8 cellular contexts compared by ENCODE assay signal in the genomic region with DNA sequence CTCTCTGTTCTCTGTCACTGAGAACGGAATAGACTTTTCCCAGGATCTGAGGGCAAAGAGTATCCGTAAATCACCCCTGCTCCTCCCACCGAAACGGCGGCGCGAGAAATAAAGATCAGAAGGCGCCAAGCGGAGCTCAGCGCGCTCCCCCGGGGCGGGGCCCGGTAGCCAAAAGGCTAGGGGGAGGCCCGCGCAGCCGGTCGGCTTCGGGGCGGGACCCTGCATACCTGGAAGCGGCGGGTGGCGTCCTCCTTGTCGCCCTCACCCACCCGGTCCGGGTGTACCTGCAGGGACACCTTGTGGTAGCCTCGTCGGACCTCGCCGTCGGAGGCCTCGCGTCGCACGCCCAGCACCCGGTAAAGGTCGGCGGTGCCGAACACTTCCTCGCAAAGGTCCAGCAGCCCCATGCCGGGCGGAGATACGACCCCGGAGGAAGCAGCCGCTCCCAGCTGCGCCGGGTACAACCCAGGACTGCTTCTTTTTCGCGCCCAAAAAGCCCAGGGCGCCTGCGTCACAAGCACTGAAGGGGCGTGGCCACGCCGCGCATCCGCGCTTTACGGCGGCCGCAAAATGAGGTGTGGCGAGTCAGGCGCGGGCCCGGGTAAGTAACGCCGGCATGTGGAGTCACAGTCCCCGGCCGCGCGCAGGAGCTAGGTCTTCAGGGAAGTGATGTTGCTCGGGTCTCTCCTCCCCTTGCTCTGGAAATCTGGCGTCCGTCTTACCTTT. TPM values are rescaled to one million over a fixed set of nuclear protein-coding genes. Genes with fewer than 3 reads are reported as not detected.
DNase-seq lines count a peak whose midpoint lies in the region; ATAC-seq and TF ChIP-seq lines count a peak whose summit lies in the region.

A gene with protein sequence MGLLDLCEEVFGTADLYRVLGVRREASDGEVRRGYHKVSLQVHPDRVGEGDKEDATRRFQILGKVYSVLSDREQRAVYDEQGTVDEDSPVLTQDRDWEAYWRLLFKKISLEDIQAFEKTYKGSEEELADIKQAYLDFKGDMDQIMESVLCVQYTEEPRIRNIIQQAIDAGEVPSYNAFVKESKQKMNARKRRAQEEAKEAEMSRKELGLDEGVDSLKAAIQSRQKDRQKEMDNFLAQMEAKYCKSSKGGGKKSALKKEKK (minus strand): TSS at position 473 of the 726 bp plus-strand sequence. CDS start 66 bp downstream, at position 407.

- H3K9me3 ChIP-seq in BLaER1: no peaks in the 10 kb centered on the region

- H3K27ac Mint-ChIP-seq in activated CD4-positive, alpha-beta T cell treated with anti-CD3 and anti-CD28 coated beads, Interleukin-2, amount 10 ng/mL, durations not matched to agents 24 days and 14 days: peak within 1 kb of the TSS; percentile 97

- no peaks in the 10 kb centered on the region for H3K27me3 Mint-ChIP-seq in activated CD4-positive, alpha-beta T cell treated with anti-CD3 and anti-CD28 coated beads, Interleukin-2, amount 10 ng/mL, durations not matched to agents 24 days and 14 days

- intact Hi-C loops in activated CD4-positive, alpha-beta T cell treated with anti-CD3 and anti-CD28 coated beads, Interleukin-2, amount 10 ng/mL, durations not matched to agents 24 days and 14 days (cut with micrococcal nuclease): loop anchor here (1.0 to 10.0 kb wide), 5 partner anchors 116 to 622 kb away; partner anchors contain the start of gene MICU1

- H3K9me3 Mint-ChIP-seq in activated CD4-positive, alpha-beta T cell treated with anti-CD3 and anti-CD28 coated beads, Interleukin-2, amount 10 ng/mL, durations not matched to agents 24 days and 14 days: no peaks in the 10 kb centered on the region

- no peaks in the 10 kb centered on the region for H4K20me1 ChIP-seq in BLaER1

- H3K4me1 ChIP-seq in BLaER1: peaks cover 74% of the 10 kb centered on the region

- H3K9ac ChIP-seq in BLaER1: peak within 1 kb of the TSS; percentile 91

- peak; percentile 79 for ATAC-seq in HG03460 (IDR thresholded peaks at IDR 0.05; ENCODE audit: unreplicated experiment)
- peak; percentile 91 for ATAC-seq in left lobe of liver

- peak; percentile 60 for DNase-seq in GM19240 (ENCODE audit: insufficient read length, low spot score)
- DNase-seq in NCI-H524 treated with DMSO at 0.1 percent for 48 hours (lab: John Stamatoyannopoulos, UW): peak; percentile 10
- DNase-seq in activated CD4-positive, alpha-beta T cell treated with anti-CD3 and anti-CD28 coated beads, Interleukin-2, amount 10 ng/mL, durations not matched to agents 24 days and 14 days: peak; percentile 99
- DNase-seq in coronary artery (ENCODE audit: low spot score): peak; percentile 96
- peak; percentile 98 for DNase-seq in left lobe of liver (ENCODE audit: low spot score)
- DNase-seq in stimulated activated CD4-positive, alpha-beta T cell treated with anti-CD3 and anti-CD28 coated beads, Interleukin-2, amount 100 ng/mL, for 4 hours (ENCODE audit: low read depth): peak; percentile 93

- peak within 1 kb of the TSS; percentile 92 for H3K4me2 ChIP-seq in BLaER1

- no peak for TF ChIP-seq CTCF in coronary artery (IDR thresholded peaks at IDR 0.05)

- H3K36me3 ChIP-seq in BLaER1: peaks cover 62% of the 10 kb centered on the region

- H3K27ac ChIP-seq in BLaER1 (peak within 1 kb of the TSS; percentile 87), coronary artery (peak within 1 kb of the TSS; percentile 76 to 91)

- H3K27me3 ChIP-seq in BLaER1: no peaks in the 10 kb centered on the region

- peak within 1 kb of the TSS; percentile 98 for H3K4me3 Mint-ChIP-seq in activated CD4-positive, alpha-beta T cell treated with anti-CD3 and anti-CD28 coated beads, Interleukin-2, amount 10 ng/mL, durations not matched to agents 24 days and 14 days

- H3K36me3 Mint-ChIP-seq in activated CD4-positive, alpha-beta T cell treated with anti-CD3 and anti-CD28 coated beads, Interleukin-2, amount 10 ng/mL, durations not matched to agents 24 days and 14 days (ENCODE audit: low read depth): peaks cover 84% of the 10 kb centered on the region

- H3K4me1 Mint-ChIP-seq in activated CD4-positive, alpha-beta T cell treated with anti-CD3 and anti-CD28 coated beads, Interleukin-2, amount 10 ng/mL, durations not matched to agents 24 days and 14 days: peaks cover 55% of the 10 kb centered on the region

- H3K4me3 ChIP-seq in BLaER1 (peak within 1 kb of the TSS; percentile 87), coronary artery (peak within 1 kb of the TSS; percentile 97)

RNA-seq across cellular contexts. Expression of the gene that starts here (rescaled TPM):
- 54.2 and 56.6 TPM in 2 replicates for total RNA-seq in activated CD4-positive, alpha-beta T cell treated with anti-CD3 and anti-CD28 coated beads, Interleukin-2, amount 10 ng/mL, durations not matched to agents 24 days and 14 days
- total RNA-seq in left lobe of liver: 5.8 TPM

Comparison
In these comparisons a context has a peak if more than half of its experiments do, and no peak if none do; other contexts are left out.
1. Peak in every context shown above with its lines: DNase-seq, ATAC-seq, H3K4me3 ChIP-seq and H3K27ac ChIP-seq.
2. DNase-seq: peak in every context shown above with its lines; median percentile 99 in activated CD4-positive, alpha-beta T cell treated with anti-CD3 and anti-CD28 coated beads, Interleukin-2, amount 10 ng/mL, durations not matched to agents 24 days and 14 days; 98 in left lobe of liver; 96 in coronary artery; 93 in stimulated activated CD4-positive, alpha-beta T cell treated with anti-CD3 and anti-CD28 coated beads, Interleukin-2, amount 100 ng/mL, for 4 hours; 60 in GM19240; 10 in NCI-H524 treated with DMSO at 0.1 percent for 48 hours.